ENCODE assay signal across 1 cellular context in the genomic region with DNA sequence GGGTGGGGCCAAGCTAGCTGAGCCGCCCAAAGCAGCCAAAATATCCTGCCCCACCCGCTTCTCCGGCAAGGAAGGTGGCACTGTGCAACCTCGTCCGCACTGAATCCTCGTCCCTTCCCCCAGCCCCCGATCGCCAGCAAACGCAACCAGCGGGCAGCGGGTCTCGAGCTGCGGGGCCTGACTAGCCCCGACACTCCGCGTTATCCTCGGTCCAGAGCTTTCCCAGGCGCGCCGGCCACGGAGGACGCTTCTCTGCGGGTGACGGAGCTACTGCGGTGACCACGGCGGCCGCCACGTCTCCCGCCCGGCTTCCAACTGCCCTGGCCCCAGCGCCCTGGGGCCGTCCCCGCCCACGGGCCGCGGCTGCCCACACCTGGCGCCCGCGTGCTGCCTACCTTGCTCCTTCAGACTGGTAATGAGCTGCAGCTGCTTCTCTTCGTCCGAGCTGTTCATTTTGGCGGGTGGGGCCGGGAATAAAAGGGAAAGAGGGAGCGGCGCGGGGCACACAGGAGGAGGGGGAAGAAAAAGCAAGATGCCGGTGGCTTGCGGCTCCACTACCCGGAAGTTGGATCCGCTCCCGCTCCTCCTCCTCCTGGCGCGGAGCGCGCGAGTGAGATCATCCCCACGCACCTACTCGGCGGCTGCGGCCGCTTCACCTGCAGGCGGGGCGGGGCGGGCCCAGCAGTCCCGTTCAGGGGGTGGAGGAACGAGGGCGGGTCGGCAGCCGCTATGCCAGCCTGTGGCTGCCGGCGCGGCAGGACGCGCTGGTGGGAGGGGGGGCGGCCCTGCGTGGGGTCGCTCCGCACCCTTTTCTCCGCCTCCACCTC.
A peak's percentile ranks its signal among the peaks of the same experiment; 100 is the strongest.
TF ChIP-seq lines count a peak whose summit lies in the region.

A gene with protein sequence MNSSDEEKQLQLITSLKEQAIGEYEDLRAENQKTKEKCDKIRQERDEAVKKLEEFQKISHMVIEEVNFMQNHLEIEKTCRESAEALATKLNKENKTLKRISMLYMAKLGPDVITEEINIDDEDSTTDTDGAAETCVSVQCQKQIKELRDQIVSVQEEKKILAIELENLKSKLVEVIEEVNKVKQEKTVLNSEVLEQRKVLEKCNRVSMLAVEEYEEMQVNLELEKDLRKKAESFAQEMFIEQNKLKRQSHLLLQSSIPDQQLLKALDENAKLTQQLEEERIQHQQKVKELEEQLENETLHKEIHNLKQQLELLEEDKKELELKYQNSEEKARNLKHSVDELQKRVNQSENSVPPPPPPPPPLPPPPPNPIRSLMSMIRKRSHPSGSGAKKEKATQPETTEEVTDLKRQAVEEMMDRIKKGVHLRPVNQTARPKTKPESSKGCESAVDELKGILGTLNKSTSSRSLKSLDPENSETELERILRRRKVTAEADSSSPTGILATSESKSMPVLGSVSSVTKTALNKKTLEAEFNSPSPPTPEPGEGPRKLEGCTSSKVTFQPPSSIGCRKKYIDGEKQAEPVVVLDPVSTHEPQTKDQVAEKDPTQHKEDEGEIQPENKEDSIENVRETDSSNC (minus strand): TSS at position 561 of the 827 bp plus-strand sequence. CDS start 108 bp downstream, at position 453.

TF ChIP-seq in K562, 482 proteins besides CTCF, POLR2A, EP300 and RAD21 (continued from another document and continues in another):
- TF ChIP-seq TEAD1 (CRISPR knock-in tag; IDR thresholded peaks at IDR 0.05) (no peak), GTF2E2 (tag; IDR thresholded peaks at IDR 0.05) (no peak), ZNF644 (tag; IDR thresholded peaks at IDR 0.05; ENCODE audit: low read depth) (no peak), ZNF717 (CRISPR knock-in tag; IDR thresholded peaks at IDR 0.05) (no peak), GATAD2B (IDR thresholded peaks at IDR 0.05; ENCODE audit: borderline replicate concordance) (no peak), ZNF778 (CRISPR knock-in tag; IDR thresholded peaks at IDR 0.05) (no peak), FOS (IDR thresholded peaks at IDR 0.05; ENCODE audit: extremely low read depth, insufficient read length) (no peak), KLF1 (tag; IDR thresholded peaks at IDR 0.05) (no peak), FOSL1 (tag; conservative IDR thresholded peaks at IDR 0.05) (0 out of 2 replicates have a peak, but pooled peaks have one; percentile 32), NR2C2 (CRISPR knock-in tag; IDR thresholded peaks at IDR 0.05) (peak; percentile 35; the same call in 1 of the 2 replicates), NR2C2 (tag; IDR thresholded peaks at IDR 0.05) (no peak), ZNF699 (CRISPR knock-in tag; IDR thresholded peaks at IDR 0.05; ENCODE audit: insufficient replicate concordance) (no peak), RFX5 (IDR thresholded peaks at IDR 0.05; ENCODE audit: low read depth, low read length) (no peak), ILF3 (IDR thresholded peaks at IDR 0.05; ENCODE audit: borderline replicate concordance) (no peak), SRSF3 (IDR thresholded peaks at IDR 0.05; ENCODE audit: insufficient read depth, low read length) (0 out of 2 replicates have a peak, but pooled peaks have one; percentile 21), BRD4 (IDR thresholded peaks at IDR 0.05) (no peak), MTA2 (IDR thresholded peaks at IDR 0.05; ENCODE audit: low read depth) (no peak), SOX6 (IDR thresholded peaks at IDR 0.05) (no peak), KLF13 (tag; IDR thresholded peaks at IDR 0.05; ENCODE audit: borderline replicate concordance, low read depth) (no peak), HNRNPH1 (optimal IDR thresholded peaks at IDR 0.05; ENCODE audit: low read depth, low read length) (no peak), SAFB2 (IDR thresholded peaks at IDR 0.05; ENCODE audit: borderline replicate concordance, low read depth, low read length, severe bottlenecking) (no peak)
- TF ChIP-seq, protein P1, sequence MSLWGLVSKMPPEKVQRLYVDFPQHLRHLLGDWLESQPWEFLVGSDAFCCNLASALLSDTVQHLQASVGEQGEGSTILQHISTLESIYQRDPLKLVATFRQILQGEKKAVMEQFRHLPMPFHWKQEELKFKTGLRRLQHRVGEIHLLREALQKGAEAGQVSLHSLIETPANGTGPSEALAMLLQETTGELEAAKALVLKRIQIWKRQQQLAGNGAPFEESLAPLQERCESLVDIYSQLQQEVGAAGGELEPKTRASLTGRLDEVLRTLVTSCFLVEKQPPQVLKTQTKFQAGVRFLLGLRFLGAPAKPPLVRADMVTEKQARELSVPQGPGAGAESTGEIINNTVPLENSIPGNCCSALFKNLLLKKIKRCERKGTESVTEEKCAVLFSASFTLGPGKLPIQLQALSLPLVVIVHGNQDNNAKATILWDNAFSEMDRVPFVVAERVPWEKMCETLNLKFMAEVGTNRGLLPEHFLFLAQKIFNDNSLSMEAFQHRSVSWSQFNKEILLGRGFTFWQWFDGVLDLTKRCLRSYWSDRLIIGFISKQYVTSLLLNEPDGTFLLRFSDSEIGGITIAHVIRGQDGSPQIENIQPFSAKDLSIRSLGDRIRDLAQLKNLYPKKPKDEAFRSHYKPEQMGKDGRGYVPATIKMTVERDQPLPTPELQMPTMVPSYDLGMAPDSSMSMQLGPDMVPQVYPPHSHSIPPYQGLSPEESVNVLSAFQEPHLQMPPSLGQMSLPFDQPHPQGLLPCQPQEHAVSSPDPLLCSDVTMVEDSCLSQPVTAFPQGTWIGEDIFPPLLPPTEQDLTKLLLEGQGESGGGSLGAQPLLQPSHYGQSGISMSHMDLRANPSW (CRISPR knock-in tag; IDR thresholded peaks at IDR 0.05) = no peak
- TF ChIP-seq, protein P2, sequence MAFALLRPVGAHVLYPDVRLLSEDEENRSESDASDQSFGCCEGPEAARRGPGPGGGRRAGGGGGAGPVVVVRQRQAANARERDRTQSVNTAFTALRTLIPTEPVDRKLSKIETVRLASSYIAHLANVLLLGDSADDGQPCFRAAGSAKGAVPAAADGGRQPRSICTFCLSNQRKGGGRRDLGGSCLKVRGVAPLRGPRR (CRISPR knock-in tag; IDR thresholded peaks at IDR 0.05) = no peak
- TF ChIP-seq, protein P3, sequence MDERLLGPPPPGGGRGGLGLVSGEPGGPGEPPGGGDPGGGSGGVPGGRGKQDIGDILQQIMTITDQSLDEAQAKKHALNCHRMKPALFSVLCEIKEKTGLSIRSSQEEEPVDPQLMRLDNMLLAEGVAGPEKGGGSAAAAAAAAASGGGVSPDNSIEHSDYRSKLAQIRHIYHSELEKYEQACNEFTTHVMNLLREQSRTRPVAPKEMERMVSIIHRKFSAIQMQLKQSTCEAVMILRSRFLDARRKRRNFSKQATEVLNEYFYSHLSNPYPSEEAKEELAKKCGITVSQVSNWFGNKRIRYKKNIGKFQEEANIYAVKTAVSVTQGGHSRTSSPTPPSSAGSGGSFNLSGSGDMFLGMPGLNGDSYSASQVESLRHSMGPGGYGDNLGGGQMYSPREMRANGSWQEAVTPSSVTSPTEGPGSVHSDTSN (CRISPR knock-in tag; IDR thresholded peaks at IDR 0.05; ENCODE audit: low read depth) = no peak
- TF ChIP-seq, protein P3 (tag; conservative IDR thresholded peaks at IDR 0.05; ENCODE audit: low read depth) = no peak
- TF ChIP-seq, protein P4, sequence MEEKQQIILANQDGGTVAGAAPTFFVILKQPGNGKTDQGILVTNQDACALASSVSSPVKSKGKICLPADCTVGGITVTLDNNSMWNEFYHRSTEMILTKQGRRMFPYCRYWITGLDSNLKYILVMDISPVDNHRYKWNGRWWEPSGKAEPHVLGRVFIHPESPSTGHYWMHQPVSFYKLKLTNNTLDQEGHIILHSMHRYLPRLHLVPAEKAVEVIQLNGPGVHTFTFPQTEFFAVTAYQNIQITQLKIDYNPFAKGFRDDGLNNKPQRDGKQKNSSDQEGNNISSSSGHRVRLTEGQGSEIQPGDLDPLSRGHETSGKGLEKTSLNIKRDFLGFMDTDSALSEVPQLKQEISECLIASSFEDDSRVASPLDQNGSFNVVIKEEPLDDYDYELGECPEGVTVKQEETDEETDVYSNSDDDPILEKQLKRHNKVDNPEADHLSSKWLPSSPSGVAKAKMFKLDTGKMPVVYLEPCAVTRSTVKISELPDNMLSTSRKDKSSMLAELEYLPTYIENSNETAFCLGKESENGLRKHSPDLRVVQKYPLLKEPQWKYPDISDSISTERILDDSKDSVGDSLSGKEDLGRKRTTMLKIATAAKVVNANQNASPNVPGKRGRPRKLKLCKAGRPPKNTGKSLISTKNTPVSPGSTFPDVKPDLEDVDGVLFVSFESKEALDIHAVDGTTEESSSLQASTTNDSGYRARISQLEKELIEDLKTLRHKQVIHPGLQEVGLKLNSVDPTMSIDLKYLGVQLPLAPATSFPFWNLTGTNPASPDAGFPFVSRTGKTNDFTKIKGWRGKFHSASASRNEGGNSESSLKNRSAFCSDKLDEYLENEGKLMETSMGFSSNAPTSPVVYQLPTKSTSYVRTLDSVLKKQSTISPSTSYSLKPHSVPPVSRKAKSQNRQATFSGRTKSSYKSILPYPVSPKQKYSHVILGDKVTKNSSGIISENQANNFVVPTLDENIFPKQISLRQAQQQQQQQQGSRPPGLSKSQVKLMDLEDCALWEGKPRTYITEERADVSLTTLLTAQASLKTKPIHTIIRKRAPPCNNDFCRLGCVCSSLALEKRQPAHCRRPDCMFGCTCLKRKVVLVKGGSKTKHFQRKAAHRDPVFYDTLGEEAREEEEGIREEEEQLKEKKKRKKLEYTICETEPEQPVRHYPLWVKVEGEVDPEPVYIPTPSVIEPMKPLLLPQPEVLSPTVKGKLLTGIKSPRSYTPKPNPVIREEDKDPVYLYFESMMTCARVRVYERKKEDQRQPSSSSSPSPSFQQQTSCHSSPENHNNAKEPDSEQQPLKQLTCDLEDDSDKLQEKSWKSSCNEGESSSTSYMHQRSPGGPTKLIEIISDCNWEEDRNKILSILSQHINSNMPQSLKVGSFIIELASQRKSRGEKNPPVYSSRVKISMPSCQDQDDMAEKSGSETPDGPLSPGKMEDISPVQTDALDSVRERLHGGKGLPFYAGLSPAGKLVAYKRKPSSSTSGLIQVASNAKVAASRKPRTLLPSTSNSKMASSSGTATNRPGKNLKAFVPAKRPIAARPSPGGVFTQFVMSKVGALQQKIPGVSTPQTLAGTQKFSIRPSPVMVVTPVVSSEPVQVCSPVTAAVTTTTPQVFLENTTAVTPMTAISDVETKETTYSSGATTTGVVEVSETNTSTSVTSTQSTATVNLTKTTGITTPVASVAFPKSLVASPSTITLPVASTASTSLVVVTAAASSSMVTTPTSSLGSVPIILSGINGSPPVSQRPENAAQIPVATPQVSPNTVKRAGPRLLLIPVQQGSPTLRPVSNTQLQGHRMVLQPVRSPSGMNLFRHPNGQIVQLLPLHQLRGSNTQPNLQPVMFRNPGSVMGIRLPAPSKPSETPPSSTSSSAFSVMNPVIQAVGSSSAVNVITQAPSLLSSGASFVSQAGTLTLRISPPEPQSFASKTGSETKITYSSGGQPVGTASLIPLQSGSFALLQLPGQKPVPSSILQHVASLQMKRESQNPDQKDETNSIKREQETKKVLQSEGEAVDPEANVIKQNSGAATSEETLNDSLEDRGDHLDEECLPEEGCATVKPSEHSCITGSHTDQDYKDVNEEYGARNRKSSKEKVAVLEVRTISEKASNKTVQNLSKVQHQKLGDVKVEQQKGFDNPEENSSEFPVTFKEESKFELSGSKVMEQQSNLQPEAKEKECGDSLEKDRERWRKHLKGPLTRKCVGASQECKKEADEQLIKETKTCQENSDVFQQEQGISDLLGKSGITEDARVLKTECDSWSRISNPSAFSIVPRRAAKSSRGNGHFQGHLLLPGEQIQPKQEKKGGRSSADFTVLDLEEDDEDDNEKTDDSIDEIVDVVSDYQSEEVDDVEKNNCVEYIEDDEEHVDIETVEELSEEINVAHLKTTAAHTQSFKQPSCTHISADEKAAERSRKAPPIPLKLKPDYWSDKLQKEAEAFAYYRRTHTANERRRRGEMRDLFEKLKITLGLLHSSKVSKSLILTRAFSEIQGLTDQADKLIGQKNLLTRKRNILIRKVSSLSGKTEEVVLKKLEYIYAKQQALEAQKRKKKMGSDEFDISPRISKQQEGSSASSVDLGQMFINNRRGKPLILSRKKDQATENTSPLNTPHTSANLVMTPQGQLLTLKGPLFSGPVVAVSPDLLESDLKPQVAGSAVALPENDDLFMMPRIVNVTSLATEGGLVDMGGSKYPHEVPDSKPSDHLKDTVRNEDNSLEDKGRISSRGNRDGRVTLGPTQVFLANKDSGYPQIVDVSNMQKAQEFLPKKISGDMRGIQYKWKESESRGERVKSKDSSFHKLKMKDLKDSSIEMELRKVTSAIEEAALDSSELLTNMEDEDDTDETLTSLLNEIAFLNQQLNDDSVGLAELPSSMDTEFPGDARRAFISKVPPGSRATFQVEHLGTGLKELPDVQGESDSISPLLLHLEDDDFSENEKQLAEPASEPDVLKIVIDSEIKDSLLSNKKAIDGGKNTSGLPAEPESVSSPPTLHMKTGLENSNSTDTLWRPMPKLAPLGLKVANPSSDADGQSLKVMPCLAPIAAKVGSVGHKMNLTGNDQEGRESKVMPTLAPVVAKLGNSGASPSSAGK (IDR thresholded peaks at IDR 0.05) = no peak
- TF ChIP-seq, protein P5, sequence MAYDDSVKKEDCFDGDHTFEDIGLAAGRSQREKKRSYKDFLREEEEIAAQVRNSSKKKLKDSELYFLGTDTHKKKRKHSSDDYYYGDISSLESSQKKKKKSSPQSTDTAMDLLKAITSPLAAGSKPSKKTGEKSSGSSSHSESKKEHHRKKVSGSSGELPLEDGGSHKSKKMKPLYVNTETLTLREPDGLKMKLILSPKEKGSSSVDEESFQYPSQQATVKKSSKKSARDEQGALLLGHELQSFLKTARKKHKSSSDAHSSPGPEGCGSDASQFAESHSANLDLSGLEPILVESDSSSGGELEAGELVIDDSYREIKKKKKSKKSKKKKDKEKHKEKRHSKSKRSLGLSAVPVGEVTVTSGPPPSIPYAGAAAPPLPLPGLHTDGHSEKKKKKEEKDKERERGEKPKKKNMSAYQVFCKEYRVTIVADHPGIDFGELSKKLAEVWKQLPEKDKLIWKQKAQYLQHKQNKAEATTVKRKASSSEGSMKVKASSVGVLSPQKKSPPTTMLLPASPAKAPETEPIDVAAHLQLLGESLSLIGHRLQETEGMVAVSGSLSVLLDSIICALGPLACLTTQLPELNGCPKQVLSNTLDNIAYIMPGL (CRISPR knock-in tag; IDR thresholded peaks at IDR 0.05) = 0 out of 2 replicates have a peak, but pooled peaks have one; percentile 66
- TF ChIP-seq, protein P6, sequence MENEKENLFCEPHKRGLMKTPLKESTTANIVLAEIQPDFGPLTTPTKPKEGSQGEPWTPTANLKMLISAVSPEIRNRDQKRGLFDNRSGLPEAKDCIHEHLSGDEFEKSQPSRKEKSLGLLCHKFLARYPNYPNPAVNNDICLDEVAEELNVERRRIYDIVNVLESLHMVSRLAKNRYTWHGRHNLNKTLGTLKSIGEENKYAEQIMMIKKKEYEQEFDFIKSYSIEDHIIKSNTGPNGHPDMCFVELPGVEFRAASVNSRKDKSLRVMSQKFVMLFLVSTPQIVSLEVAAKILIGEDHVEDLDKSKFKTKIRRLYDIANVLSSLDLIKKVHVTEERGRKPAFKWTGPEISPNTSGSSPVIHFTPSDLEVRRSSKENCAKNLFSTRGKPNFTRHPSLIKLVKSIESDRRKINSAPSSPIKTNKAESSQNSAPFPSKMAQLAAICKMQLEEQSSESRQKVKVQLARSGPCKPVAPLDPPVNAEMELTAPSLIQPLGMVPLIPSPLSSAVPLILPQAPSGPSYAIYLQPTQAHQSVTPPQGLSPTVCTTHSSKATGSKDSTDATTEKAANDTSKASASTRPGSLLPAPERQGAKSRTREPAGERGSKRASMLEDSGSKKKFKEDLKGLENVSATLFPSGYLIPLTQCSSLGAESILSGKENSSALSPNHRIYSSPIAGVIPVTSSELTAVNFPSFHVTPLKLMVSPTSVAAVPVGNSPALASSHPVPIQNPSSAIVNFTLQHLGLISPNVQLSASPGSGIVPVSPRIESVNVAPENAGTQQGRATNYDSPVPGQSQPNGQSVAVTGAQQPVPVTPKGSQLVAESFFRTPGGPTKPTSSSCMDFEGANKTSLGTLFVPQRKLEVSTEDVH (IDR thresholded peaks at IDR 0.05; ENCODE audit: low read depth, partially characterized antibody) = no peak
